Comparison of ENCODE assay signal across 24 cellular contexts in the genomic region with DNA sequence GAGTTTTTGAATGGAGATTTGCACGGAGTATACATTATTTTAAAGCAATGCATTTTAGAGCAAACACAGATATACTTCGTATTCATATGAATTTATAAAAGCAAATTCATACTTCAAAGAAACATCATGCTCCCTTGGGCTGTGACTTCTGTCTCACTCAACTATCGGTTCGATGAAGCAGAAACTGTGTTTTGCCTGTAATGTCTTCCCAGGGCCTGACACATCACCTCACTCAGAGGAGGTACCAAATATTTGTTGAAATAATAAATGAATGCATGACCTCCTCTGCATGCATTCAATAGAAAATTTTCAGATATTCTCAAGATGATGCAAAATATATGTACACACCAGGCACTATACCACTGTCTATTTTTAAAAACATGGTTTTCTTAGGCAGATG.
DNase-seq lines count a peak whose midpoint lies in the region; ATAC-seq, FAIRE-seq and TF ChIP-seq lines count a peak whose summit lies in the region.
"Had no signal": no experiment of that assay in that cellular context is flagged by ENCODE, and none has a peak within 500 bp of the region (broad histone marks: within the 10 kb centered on the region; RNA-seq: fewer than 3 reads in every experiment).

No MANE protein-coding gene starts in this region.

- no peak overlapping the region for H3K27ac ChIP-seq in BLaER1
- no peak overlapping the region for H3K27ac ChIP-seq in IMR-90 (ENCODE audit: insufficient read depth, low read length)
- peak overlapping the region; percentile 96 for H3K27ac ChIP-seq in astrocyte (ENCODE audit: low read depth, low read length)
- H3K27ac ChIP-seq: SJCRH30 had no signal

- FAIRE-seq in astrocyte (lab: Jason Lieb, UNC) = peak; percentile 34
- FAIRE-seq: GM12891 had no signal

- dilution Hi-C loops in IMR-90 (cut with HindIII; ENCODE audit: low sequenced_read_pairs, unreplicated experiment) = no loop called here

- H2BK20ac ChIP-seq in IMR-90 (ENCODE audit: low read depth, low read length) = peak overlapping the region; percentile 57

- no peak overlapping the region for H3K4me3 ChIP-seq in BLaER1
- no peak overlapping the region for H3K4me3 ChIP-seq in IMR-90 (ENCODE audit: insufficient read depth, low read depth, low read length)
- no peak overlapping the region for H3K4me3 ChIP-seq in astrocyte (ENCODE audit: insufficient read depth, low read depth, low read length)
- H3K4me3 ChIP-seq: MG63, SJCRH30 had no signal

- no peak for TF ChIP-seq POLR2A in IMR-90 (IDR thresholded peaks at IDR 0.05; ENCODE audit: low read depth, low read length)

- no peak for TF ChIP-seq CTCF in IMR-90 (conservative IDR thresholded peaks at IDR 0.05; ENCODE audit: low read depth, low read length)
- no peak for TF ChIP-seq CTCF in astrocyte (IDR thresholded peaks at IDR 0.05; ENCODE audit: insufficient read depth, low read depth, low read length)

- no peaks in the 10 kb centered on the region for H3K27me3 Mint-ChIP-seq in astrocyte (ENCODE audit: low read depth, unreplicated experiment)
- H3K27me3 Mint-ChIP-seq in activated CD4-positive, alpha-beta T cell treated with anti-CD3 and anti-CD28 coated beads, Interleukin-2, amount 10 ng/mL, durations not matched to agents 7 days and 5 days = no peaks in the 10 kb centered on the region
- no peaks in the 10 kb centered on the region for H3K27me3 Mint-ChIP-seq in activated T-cell treated with anti-CD3 and anti-CD28 coated beads, Interleukin-2, amount 50 U/mL, for 24 hours

- no peak overlapping the region for H4K91ac ChIP-seq in IMR-90 (ENCODE audit: insufficient read depth, low read depth, low read length)

- no peak for ATAC-seq in IMR-90 (ENCODE audit: low read depth)
- ATAC-seq: Right ventricle myocardium inferior, SK-N-SH treated with all-trans-retinoic acid at 6 μM for 48 hours had no signal

- peaks cover 7% of the 10 kb centered on the region for H3K9me1 ChIP-seq in IMR-90 (ENCODE audit: insufficient read depth, low read length)

- no peak overlapping the region for H3K9ac ChIP-seq in BLaER1
- H3K9ac ChIP-seq in IMR-90 (ENCODE audit: low read depth, low read length) = no peak overlapping the region
- no peak overlapping the region for H3K9ac ChIP-seq in astrocyte (ENCODE audit: low read length)

- H2BK15ac ChIP-seq in IMR-90 (ENCODE audit: low read depth, low read length) = no peak overlapping the region; the same call in 2 of the 3 replicates

- no peak overlapping the region for H2AFZ ChIP-seq in IMR-90 (replicated peaks; ENCODE audit: low read length, poor library complexity)
- H2AFZ ChIP-seq in astrocyte (ENCODE audit: low read depth, low read length) = no peak overlapping the region

- BruUV-seq in IMR-90 (replicated peaks; lab: Mats Ljungman, UMichigan) = no TSS peak

- H2BK5ac ChIP-seq in IMR-90 (ENCODE audit: low read depth, low read length, poor library complexity, severe bottlenecking) = no peak overlapping the region

- no peak for TF ChIP-seq RAD21 in IMR-90 (IDR thresholded peaks at IDR 0.05; ENCODE audit: low read length)

- no CpG with 5 or more reads among the region's 4 CpGs for WGBS in IMR-90 (ENCODE audit: extremely low coverage in 2 of 2, insufficient read length in 1 of 2), 2 experiments

- no peak overlapping the region for H3K4me3 Mint-ChIP-seq in astrocyte (ENCODE audit: unreplicated experiment)
- H3K4me3 Mint-ChIP-seq in activated CD4-positive, alpha-beta T cell treated with anti-CD3 and anti-CD28 coated beads, Interleukin-2, amount 10 ng/mL, durations not matched to agents 7 days and 5 days = no peak overlapping the region
- no peak overlapping the region for H3K4me3 Mint-ChIP-seq in activated T-cell treated with anti-CD3 and anti-CD28 coated beads, Interleukin-2, amount 50 U/mL, for 24 hours
- H3K4me3 Mint-ChIP-seq: CD4-positive, alpha-beta memory T cell had no signal

- peaks cover 33% of the 10 kb centered on the region for H3K4me1 Mint-ChIP-seq in astrocyte (ENCODE audit: low read depth, unreplicated experiment)
- no peaks in the 10 kb centered on the region for H3K4me1 Mint-ChIP-seq in activated CD4-positive, alpha-beta T cell treated with anti-CD3 and anti-CD28 coated beads, Interleukin-2, amount 10 ng/mL, durations not matched to agents 7 days and 5 days
- no peaks in the 10 kb centered on the region for H3K4me1 Mint-ChIP-seq in activated T-cell treated with anti-CD3 and anti-CD28 coated beads, Interleukin-2, amount 50 U/mL, for 24 hours (ENCODE audit: low read depth)
- H3K4me1 Mint-ChIP-seq: CD4-positive, alpha-beta memory T cell had no signal

- in situ Hi-C loops in IMR-90 (cut with MboI; ENCODE audit: low sequenced_read_pairs) = no loop called here

- no peaks in the 10 kb centered on the region for H3K79me2 ChIP-seq in astrocyte (ENCODE audit: insufficient read depth, low read length)

- H3K36me3 ChIP-seq in BLaER1 (no peaks in the 10 kb centered on the region), IMR-90 (ENCODE audit: control insufficient read depth, insufficient read depth, low read length) (no peaks in the 10 kb centered on the region), astrocyte (ENCODE audit: insufficient read depth, low read length) (no peaks in the 10 kb centered on the region)
- H3K36me3 ChIP-seq: MG63, SJCRH30 had no signal

- no peak overlapping the region for H3K56ac ChIP-seq in IMR-90 (ENCODE audit: extremely low read depth, insufficient read depth, low read length)

- POLR2A ChIA-PET in IMR-90 (lab: Charles Lee; ENCODE audit: unreplicated experiment) = no interaction called here
- POLR2A ChIA-PET in activated CD4-positive, alpha-beta T cell treated with anti-CD3 and anti-CD28 coated beads, Interleukin-2, amount 10 ng/mL, durations not matched to agents 7 days and 5 days (lab: Charles Lee) = no interaction called here

- H2AK5ac ChIP-seq in IMR-90 (ENCODE audit: low read depth, low read length) = no peak overlapping the region

- no peak overlapping the region for H4K5ac ChIP-seq in IMR-90 (ENCODE audit: low read depth, low read length)

- no peak overlapping the region for H3K27ac Mint-ChIP-seq in astrocyte (ENCODE audit: unreplicated experiment)
- H3K27ac Mint-ChIP-seq in activated CD4-positive, alpha-beta T cell treated with anti-CD3 and anti-CD28 coated beads, Interleukin-2, amount 10 ng/mL, durations not matched to agents 7 days and 5 days = no peak overlapping the region
- no peak overlapping the region for H3K27ac Mint-ChIP-seq in activated T-cell treated with anti-CD3 and anti-CD28 coated beads, Interleukin-2, amount 50 U/mL, for 24 hours
- H3K27ac Mint-ChIP-seq: CD4-positive, alpha-beta memory T cell had no signal

- H3K4ac ChIP-seq in IMR-90 (ENCODE audit: low read depth, low read length) = peak overlapping the region; percentile 63; the same call in 1 of the 2 replicates

- H3K18ac ChIP-seq in IMR-90 (ENCODE audit: low read depth, low read length) = peak overlapping the region; percentile 53; the same call in 1 of the 2 replicates

- no peak for DNase-seq in IMR-90
- no peak for DNase-seq in astrocyte (ENCODE audit: low read depth)
- peak; percentile 68 for DNase-seq in kidney glomerular epithelial cell (lab: John Stamatoyannopoulos, UW)
- no peak for DNase-seq in ecto neural progenitor cell (ENCODE audit: low spot score)
- no peak for DNase-seq in SW480 (ENCODE audit: low spot score)
- no peak for DNase-seq in activated CD4-positive, alpha-beta T cell treated with anti-CD3 and anti-CD28 coated beads, Interleukin-2, amount 10 ng/mL, durations not matched to agents 7 days and 5 days
- no peak for DNase-seq in activated T-cell treated with anti-CD3 and anti-CD28 coated beads, Interleukin-2, amount 50 U/mL, for 24 hours
- DNase-seq: C1 segment of cervical spinal cord; Calu3; CD4-positive, alpha-beta memory T cell; DMS79 treated with DMSO at 0.1 percent for 48 hours; GF-D8; KBM-7; MG63; NCI-H2029; NCI-H446 treated with DMSO at 0.1 percent for 48 hours; NCI-H526; NCI-H82; NK-92 treated with Interleukin-12 subunit alpha and Interleukin-12 subunit beta, amount 100 ng/mL, for 24 hours; SJCRH30 had no signal

- no peak overlapping the region; a peak in 1 of 4 replicates for H4K8ac ChIP-seq in IMR-90 (ENCODE audit: low read depth in 2 of 2, low read length in 2 of 2)

- H3K79me1 ChIP-seq in IMR-90 (ENCODE audit: low read depth in 1 of 2, low read length in 2 of 2) = no peaks in the 10 kb centered on the region

- peaks cover 4% of the 10 kb centered on the region for H3K9me3 Mint-ChIP-seq in astrocyte (ENCODE audit: unreplicated experiment)
- H3K9me3 Mint-ChIP-seq in activated CD4-positive, alpha-beta T cell treated with anti-CD3 and anti-CD28 coated beads, Interleukin-2, amount 10 ng/mL, durations not matched to agents 7 days and 5 days = no peaks in the 10 kb centered on the region
- H3K9me3 Mint-ChIP-seq in activated T-cell treated with anti-CD3 and anti-CD28 coated beads, Interleukin-2, amount 50 U/mL, for 24 hours = no peaks in the 10 kb centered on the region

- no peaks in the 10 kb centered on the region for H3K9me3 ChIP-seq in BLaER1
- no peaks in the 10 kb centered on the region for H3K9me3 ChIP-seq in IMR-90 (ENCODE audit: control insufficient read depth, insufficient read depth, low read length)
- no peaks in the 10 kb centered on the region for H3K9me3 ChIP-seq in astrocyte (ENCODE audit: insufficient read depth, low read depth, low read length)
- H3K9me3 ChIP-seq: SJCRH30 had no signal

- no peak overlapping the region for H3K23ac ChIP-seq in IMR-90 (ENCODE audit: low read depth, low read length)

- H3K14ac ChIP-seq in IMR-90 (replicated peaks; ENCODE audit: low read depth, low read length) = 0 out of 2 replicates have a peak overlapping the region, but pooled peaks have one; percentile 43

- H3K27me3 ChIP-seq in BLaER1 (no peaks in the 10 kb centered on the region), IMR-90 (ENCODE audit: control insufficient read depth, insufficient read depth, low read length) (no peaks in the 10 kb centered on the region), astrocyte (ENCODE audit: insufficient read depth, low read length) (no peaks in the 10 kb centered on the region)
- H3K27me3 ChIP-seq: MG63, SJCRH30 had no signal

- no peaks in the 10 kb centered on the region for H3K36me3 Mint-ChIP-seq in astrocyte (ENCODE audit: low read depth, unreplicated experiment)
- no peaks in the 10 kb centered on the region for H3K36me3 Mint-ChIP-seq in activated CD4-positive, alpha-beta T cell treated with anti-CD3 and anti-CD28 coated beads, Interleukin-2, amount 10 ng/mL, durations not matched to agents 7 days and 5 days (ENCODE audit: low read depth)
- H3K36me3 Mint-ChIP-seq in activated T-cell treated with anti-CD3 and anti-CD28 coated beads, Interleukin-2, amount 50 U/mL, for 24 hours (ENCODE audit: low read depth) = no peaks in the 10 kb centered on the region
- H3K36me3 Mint-ChIP-seq: CD4-positive, alpha-beta memory T cell had no signal

- H3K4me1 ChIP-seq in BLaER1 = peaks cover 55% of the 10 kb centered on the region
- H3K4me1 ChIP-seq in IMR-90 (ENCODE audit: control insufficient read depth, insufficient read depth, low read length) = peaks cover 9% of the 10 kb centered on the region
- H3K4me1 ChIP-seq in astrocyte (ENCODE audit: insufficient read depth, low read length) = peaks cover 47% of the 10 kb centered on the region

- no peak overlapping the region for H2AK9ac ChIP-seq in IMR-90 (replicated peaks; ENCODE audit: low read depth, low read length, poor library complexity)

- peak overlapping the region; percentile 80 for H3K4me2 ChIP-seq in BLaER1
- H3K4me2 ChIP-seq in IMR-90 (ENCODE audit: low read depth, low read length) = no peak overlapping the region
- no peak overlapping the region for H3K4me2 ChIP-seq in astrocyte (ENCODE audit: low read length)

- intact Hi-C loops in IMR-90 (cut with micrococcal nuclease) = no loop called here

- H4K20me1 ChIP-seq in BLaER1 (no peaks in the 10 kb centered on the region), IMR-90 (ENCODE audit: insufficient read depth, low read length) (no peaks in the 10 kb centered on the region), astrocyte (ENCODE audit: insufficient read depth, low read length) (no peaks in the 10 kb centered on the region)

- CTCF ChIA-PET in IMR-90 (lab: Yijun Ruan, JAX) = interaction anchor here (1.1 kb wide), 1 partner anchor 21 kb away, joined by 3 read pairs; no protein-coding TSS in a partner anchor
- CTCF ChIA-PET in activated CD4-positive, alpha-beta T cell treated with anti-CD3 and anti-CD28 coated beads, Interleukin-2, amount 10 ng/mL, durations not matched to agents 7 days and 5 days (lab: Charles Lee) = no interaction called here

- 0 out of 2 replicates have a peak overlapping the region, but pooled peaks have one; percentile 63 for H2BK120ac ChIP-seq in IMR-90 (ENCODE audit: low read depth, low read length)
